In genomic region chr2:36965751-36966369, GRCh38 we compare ENCODE assay signal across 8 cellular contexts. TPM values are rescaled to one million over a fixed set of nuclear protein-coding genes. Genes with fewer than 3 reads are reported as not detected.
DNase-seq lines count a peak whose midpoint lies in the region; ATAC-seq and TF ChIP-seq lines count a peak whose summit lies in the region.

No MANE protein-coding gene starts in this region.

- H3K27ac ChIP-seq in ACC112 (ENCODE audit: low read depth, low read length) (peak overlapping the region; percentile 25; the same call in 1 of the 2 replicates), cardiac muscle cell (peak overlapping the region; percentile 89)

- H3K4me3 ChIP-seq in ACC112 (ENCODE audit: low read depth, low read length) (peak overlapping the region; percentile 93), NT2/D1 (ENCODE audit: insufficient read length, low read depth) (peak overlapping the region; percentile 71), cardiac muscle cell (peak overlapping the region; percentile 70)

- no peaks in the 10 kb centered on the region for H3K9me3 ChIP-seq in NT2/D1 (ENCODE audit: insufficient read depth, low read length)
- no peaks in the 10 kb centered on the region for H3K9me3 ChIP-seq in cardiac muscle cell (ENCODE audit: low read depth)

- ATAC-seq in GM18858 (IDR thresholded peaks at IDR 0.05; ENCODE audit: unreplicated experiment) (peak; percentile 28), HG03095 (IDR thresholded peaks at IDR 0.05; ENCODE audit: unreplicated experiment) (peak; percentile 19)

- H3K4me1 ChIP-seq in ACC112 (ENCODE audit: control insufficient read depth, insufficient read depth, low read length, unreplicated experiment) (peaks cover 15% of the 10 kb centered on the region), NT2/D1 (ENCODE audit: insufficient read depth, insufficient read length) (no peaks in the 10 kb centered on the region), cardiac muscle cell (ENCODE audit: low read depth) (peaks cover 14% of the 10 kb centered on the region)

- no peaks in the 10 kb centered on the region for H3K27me3 ChIP-seq in ACC112 (ENCODE audit: insufficient read depth, low read length)
- no peaks in the 10 kb centered on the region for H3K27me3 ChIP-seq in NT2/D1 (ENCODE audit: insufficient read depth, insufficient read length)
- H3K27me3 ChIP-seq in cardiac muscle cell: no peaks in the 10 kb centered on the region

- peak overlapping the region; percentile 92 for H2AFZ ChIP-seq in ACC112 (ENCODE audit: low read length, unreplicated experiment)

- H3K79me2 ChIP-seq in ACC112 (ENCODE audit: control insufficient read depth, insufficient read depth, low read length, unreplicated experiment): peaks cover 42% of the 10 kb centered on the region

- DNase-seq in NT2/D1 (ENCODE audit: low read depth, low spot score) (peak; percentile 57), cardiac muscle cell (ENCODE audit: low read depth in 1 of 2, low spot score in 1 of 2) (peak in 1 of 2 donors; percentile 76), retina (peak; percentile 64), mucosa of gallbladder (ENCODE audit: low spot score) (no peak)
- peak; percentile 20 for DNase-seq in activated naive CD4-positive, alpha-beta T cell treated with anti-CD3 and anti-CD28 coated beads, Interleukin-2, amount 50 U/mL, for 16 hours

- H3K9ac ChIP-seq in NT2/D1 (ENCODE audit: insufficient read length, low read depth): peak overlapping the region; percentile 83

- no peak for TF ChIP-seq CTCF in cardiac muscle cell (IDR thresholded peaks at IDR 0.05; ENCODE audit: low read depth, low read length)

- H3K36me3 ChIP-seq in ACC112 (ENCODE audit: insufficient read depth, low read length) (no peaks in the 10 kb centered on the region), NT2/D1 (ENCODE audit: insufficient read depth, insufficient read length, low read length) (no peaks in the 10 kb centered on the region), cardiac muscle cell (no peaks in the 10 kb centered on the region)

RNA-seq across cellular contexts. Expression of gene STRN, which starts 0.5 kb away (rescaled TPM):
- total RNA-seq in cardiac muscle cell (16.3 and 19.5 TPM in 2 replicates), mucosa of gallbladder (23.8 TPM)
- polyA plus RNA-seq in cardiac muscle cell: 8.7 and 11.4 TPM in 2 replicates
